Comparison of ENCODE assay signal across 25 cellular contexts in the genomic region with DNA sequence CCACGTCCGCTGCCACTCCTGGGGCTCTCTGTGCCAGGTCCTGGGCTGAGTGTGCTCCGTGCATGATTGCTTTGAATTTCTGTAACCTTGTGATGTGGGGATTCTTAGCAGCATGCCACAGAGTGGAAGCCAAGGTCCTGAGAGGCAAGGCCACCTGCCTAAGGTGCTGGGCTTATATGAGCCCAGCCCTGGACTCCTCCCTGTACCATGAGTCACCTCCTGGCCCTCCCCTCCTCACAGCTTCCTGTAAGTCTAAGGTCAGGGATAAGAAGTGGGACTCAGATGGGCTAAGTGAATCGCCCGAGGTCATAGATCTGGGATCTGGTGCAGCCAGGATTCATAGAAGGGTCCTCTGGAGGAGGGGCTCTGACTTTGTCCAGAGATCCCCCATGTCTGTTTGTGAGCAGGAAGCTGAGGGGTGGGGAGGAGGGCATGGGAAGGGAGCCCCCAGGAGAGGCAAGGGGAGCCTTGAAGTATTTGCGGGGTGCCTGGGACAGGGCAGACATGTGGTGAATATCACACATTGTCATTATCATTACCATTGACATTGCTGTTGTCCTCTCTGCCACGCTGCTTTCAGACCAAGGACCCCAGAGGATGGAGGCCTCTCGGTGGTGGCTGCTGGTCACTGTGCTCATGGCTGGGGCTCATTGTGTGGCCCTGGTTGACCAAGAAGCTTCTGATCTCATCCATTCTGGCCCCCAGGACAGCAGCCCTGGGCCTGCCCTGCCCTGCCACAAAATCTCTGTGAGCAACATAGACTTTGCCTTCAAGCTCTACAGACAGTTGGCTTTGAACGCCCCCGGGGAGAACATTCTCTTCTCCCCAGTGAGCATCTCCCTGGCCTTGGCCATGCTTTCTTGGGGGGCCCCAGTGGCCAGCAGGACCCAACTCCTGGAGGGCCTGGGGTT. TPM values are rescaled to one million over a fixed set of nuclear protein-coding genes. Genes with fewer than 3 reads are reported as not detected.
DNase-seq lines count a peak whose midpoint lies in the region; TF ChIP-seq lines count a peak whose summit lies in the region.
"Had no signal": no experiment of that assay in that cellular context is flagged by ENCODE, and none has a peak within 500 bp of the region (broad histone marks: within the 10 kb centered on the region; RNA-seq: fewer than 3 reads in every experiment).

No MANE protein-coding gene starts in this region.

- TF ChIP-seq CTCF in choroid plexus epithelial cell (conservative IDR thresholded peaks at IDR 0.05; ENCODE audit: low read depth, low read length) = no peak

- no peak overlapping the region for H2AK5ac ChIP-seq in mesendoderm (ENCODE audit: low read length)

- H3K4me3 ChIP-seq in HUES64 (ENCODE audit: low read length) = no peak overlapping the region
- H3K4me3 ChIP-seq in choroid plexus epithelial cell (ENCODE audit: low read depth, low read length) = no peak overlapping the region
- no peak overlapping the region for H3K4me3 ChIP-seq in mesendoderm (ENCODE audit: low read length)
- H3K4me3 ChIP-seq: BLaER1, right atrium auricular region had no signal

- H2BK120ac ChIP-seq in mesendoderm (ENCODE audit: low read depth, low read length) = no peak overlapping the region

- no peak overlapping the region for H2BK15ac ChIP-seq in mesendoderm (replicated peaks; ENCODE audit: low read depth)

- H3K9me3 ChIP-seq in HUES64 (ENCODE audit: insufficient read depth, low read depth, low read length) = no peaks in the 10 kb centered on the region
- H3K9me3 ChIP-seq: BLaER1, right atrium auricular region had no signal

- H4K5ac ChIP-seq in mesendoderm (ENCODE audit: low read length) = no peak overlapping the region

- no peak overlapping the region for H3K18ac ChIP-seq in mesendoderm (ENCODE audit: low read length)

- peak; percentile 25 for DNase-seq in ELR (ENCODE audit: low read depth)
- DNase-seq in choroid plexus epithelial cell (ENCODE audit: low read depth) = peak; percentile 19
- DNase-seq in mesendoderm = peak; percentile 51
- DNase-seq in NCI-H446 (lab: John Stamatoyannopoulos, UW) = no peak
- DNase-seq in NOMO-1 treated with DMSO at 0.1 percent for 48 hours (lab: John Stamatoyannopoulos, UW; ENCODE audit: unreplicated experiment) = no peak
- DNase-seq in activated CD4-positive, alpha-beta T cell treated with anti-CD3 and anti-CD28 coated beads for 1 hour = no peak
- no peak for DNase-seq in T-helper 1 cell
- DNase-seq: activated CD4-positive, alpha-beta memory T cell treated with anti-CD3 and anti-CD28 coated beads, Interleukin-2, amount 10 ng/mL, durations not matched to agents 7 days and 5 days; aorta; central memory CD4-positive, alpha-beta T cell; DMS53; GF-D8; Kasumi-1; NCI-H1694 treated with DMSO at 0.1 percent for 48 hours; NCI-H2171; NCI-H510A treated with DMSO at 0.1 percent for 48 hours; stimulated activated CD4-positive, alpha-beta T cell treated with anti-CD3 and anti-CD28 coated beads, Interleukin-2, amount 100 ng/mL, for 48 hours; SW 1271 had no signal

- H2BK5ac ChIP-seq in mesendoderm (ENCODE audit: low read length) = no peak overlapping the region

- H3K79me2 ChIP-seq in mesendoderm (ENCODE audit: control insufficient read depth, insufficient read depth, low read length) = no peaks in the 10 kb centered on the region
- H3K79me2 ChIP-seq: parathyroid adenoma had no signal

- no peak overlapping the region for H3K56ac ChIP-seq in mesendoderm (ENCODE audit: low read length)

- H3K4me2 ChIP-seq in mesendoderm (ENCODE audit: low read length) = no peak overlapping the region
- H3K4me2 ChIP-seq: BLaER1 had no signal

- no peak overlapping the region for H3K23ac ChIP-seq in mesendoderm (ENCODE audit: low read length)

- H3K27me3 ChIP-seq in HUES64 (ENCODE audit: insufficient read depth, low read length) = no peaks in the 10 kb centered on the region
- no peaks in the 10 kb centered on the region for H3K27me3 ChIP-seq in mesendoderm (ENCODE audit: insufficient read depth, low read length, poor library complexity)
- H3K27me3 ChIP-seq: BLaER1, right atrium auricular region had no signal

- H3K79me1 ChIP-seq in mesendoderm (ENCODE audit: low read length) = no peaks in the 10 kb centered on the region

- WGBS in HUES64 = 82% methylated on average over 10 of the region's 10 CpGs
- no CpG with 5 or more reads among the region's 10 CpGs for WGBS in mesendoderm (ENCODE audit: extremely low coverage, insufficient coverage, low lambda C conversion rate)

- peak overlapping the region; percentile 20; the same call in 1 of the 2 replicates for H3K27ac ChIP-seq in HUES64 (ENCODE audit: low read depth, low read length)
- no peak overlapping the region for H3K27ac ChIP-seq in mesendoderm (ENCODE audit: low read depth, low read length)
- H3K27ac ChIP-seq: BLaER1, parathyroid adenoma, right atrium auricular region had no signal

- H3K9ac ChIP-seq in HUES64 (ENCODE audit: low read depth, low read length) = no peak overlapping the region
- no peak overlapping the region for H3K9ac ChIP-seq in mesendoderm (ENCODE audit: low read length)
- H3K9ac ChIP-seq: BLaER1, parathyroid adenoma had no signal

- H4K8ac ChIP-seq in mesendoderm (ENCODE audit: low read depth, low read length) = no peak overlapping the region

- H3K4me1 ChIP-seq in HUES64 (ENCODE audit: insufficient read depth, low read length) = no peaks in the 10 kb centered on the region
- H3K4me1 ChIP-seq in mesendoderm (ENCODE audit: control insufficient read depth, low read depth, low read length) = no peaks in the 10 kb centered on the region
- H3K4me1 ChIP-seq: BLaER1, right atrium auricular region had no signal

- no peak overlapping the region for H3K4ac ChIP-seq in mesendoderm (ENCODE audit: low read depth, low read length)

- H3K36me3 ChIP-seq in HUES64 (ENCODE audit: insufficient read depth, low read length) (no peaks in the 10 kb centered on the region), mesendoderm (ENCODE audit: control insufficient read depth, insufficient read depth, low read length) (no peaks in the 10 kb centered on the region)
- H3K36me3 ChIP-seq: BLaER1, right atrium auricular region had no signal

RNA-seq across cellular contexts. Expression of gene SERPINA3, which starts 28.8 kb away (rescaled TPM):
- polyA plus RNA-seq in HUES64 (2013, experiment 1 of 2) = not detected
- not detected for polyA plus RNA-seq in HUES64 (2013, experiment 2 of 2)
- not detected for polyA plus RNA-seq in mesendoderm (2013, experiment 1 of 2)
- polyA plus RNA-seq in mesendoderm (2013, experiment 2 of 2) = 0.03 TPM
- polyA plus RNA-seq: endothelial cell of umbilical vein, neural cell had no signal

RNA-seq across cellular contexts. Expression of gene SERPINA5, which starts 59.8 kb away (rescaled TPM):
- polyA plus RNA-seq in HUES64 (2013, experiment 1 of 2) = 1.1 TPM
- 2.2 TPM for polyA plus RNA-seq in HUES64 (2013, experiment 2 of 2)
- 1.7 TPM for polyA plus RNA-seq in mesendoderm (2013, experiment 1 of 2)
- 1.8 TPM for polyA plus RNA-seq in mesendoderm (2013, experiment 2 of 2)
- polyA plus RNA-seq: keratinocyte, neural cell had no signal

Comparison
In these comparisons a context has a peak if more than half of its experiments do, and no peak if none do; other contexts are left out.
1. DNase-seq: peak in ELR (single experiment), choroid plexus epithelial cell (single experiment) and mesendoderm (single experiment); none in NCI-H446 (0 of 2), NOMO-1 treated with DMSO at 0.1 percent for 48 hours (single experiment), activated CD4-positive, alpha-beta T cell treated with anti-CD3 and anti-CD28 coated beads for 1 hour (single experiment) and T-helper 1 cell (0 of 5).